17 cellular contexts compared by ENCODE assay signal in genomic region chr5:86337667-86338460, GRCh38.
"Had no signal": no experiment of that assay in that cellular context is flagged by ENCODE, and none has a peak within 500 bp of the region (broad histone marks: within the 10 kb centered on the region; RNA-seq: fewer than 3 reads in every experiment).

No MANE protein-coding gene starts in this region.

- H3K27me3 Mint-ChIP-seq: activated CD8-positive, alpha-beta T cell treated with anti-CD3 and anti-CD28 coated beads for 36 hours had no signal

- H3K27me3 ChIP-seq: dorsolateral prefrontal cortex, right lobe of liver, testis had no signal

- ATAC-seq: activated CD8-positive, alpha-beta T cell treated with anti-CD3 and anti-CD28 coated beads for 36 hours; activated T-cell treated with anti-CD3 and anti-CD28 coated beads, Interleukin-2, amount 50 U/mL, for 72 hours; esophagus mucosa; left cardiac atrium had no signal

- H3K4me3 Mint-ChIP-seq: activated CD8-positive, alpha-beta T cell treated with anti-CD3 and anti-CD28 coated beads for 36 hours; activated T-cell treated with anti-CD3 and anti-CD28 coated beads, Interleukin-2, amount 50 U/mL, for 72 hours; immature natural killer cell; naive B cell had no signal

- H3K36me3 ChIP-seq: prostate gland, right lobe of liver had no signal

- H3K9me3 Mint-ChIP-seq: activated CD8-positive, alpha-beta T cell treated with anti-CD3 and anti-CD28 coated beads for 36 hours had no signal

- H3K4me1 Mint-ChIP-seq: immature natural killer cell, naive B cell had no signal

- DNase-seq: activated CD8-positive, alpha-beta memory T cell treated with anti-CD3 and anti-CD28 coated beads, Interleukin-2, amount 50 U/mL, for 4 hours; activated CD8-positive, alpha-beta T cell treated with anti-CD3 and anti-CD28 coated beads for 36 hours; activated naive CD4-positive, alpha-beta T cell; activated T-cell treated with anti-CD3 and anti-CD28 coated beads, Interleukin-2, amount 50 U/mL, for 72 hours; dorsolateral prefrontal cortex; hippocampal formation; immature natural killer cell; left cardiac atrium; naive B cell; occipital lobe; right lobe of liver; stimulated activated CD4-positive, alpha-beta T cell treated with anti-CD3 and anti-CD28 coated beads, Interleukin-1b, Interleukin-23, amount 100 ng/mL, for 48 hours; stimulated activated naive CD4-positive, alpha-beta T cell; testis had no signal

- H3K4me1 ChIP-seq: prostate gland, right lobe of liver, testis had no signal

- H3K27ac ChIP-seq: dorsolateral prefrontal cortex, prostate gland, right lobe of liver, testis had no signal

- H3K27ac Mint-ChIP-seq: activated CD8-positive, alpha-beta T cell treated with anti-CD3 and anti-CD28 coated beads for 36 hours; activated T-cell treated with anti-CD3 and anti-CD28 coated beads, Interleukin-2, amount 50 U/mL, for 72 hours; immature natural killer cell had no signal

- H3K4me3 ChIP-seq: dorsolateral prefrontal cortex, lung, prostate gland, right lobe of liver, testis had no signal

- H3K36me3 Mint-ChIP-seq: immature natural killer cell, naive B cell had no signal

- H3K9me3 ChIP-seq: prostate gland, right lobe of liver, testis had no signal
